ENCODE assay signal across 1 cellular context in genomic region chr2:121584741-121585140, GRCh38.
TF ChIP-seq lines count a peak whose summit lies in the region.

No MANE protein-coding gene starts in this region.

TF ChIP-seq in GM23338, 12 proteins besides CTCF, POLR2A, EP300 and RAD21:
- TF ChIP-seq ZNF462 (CRISPR knock-in tag; IDR thresholded peaks at IDR 0.05) = no peak
- TF ChIP-seq REST (IDR thresholded peaks at IDR 0.05; ENCODE audit: unreplicated experiment) = no peak
- no peak for TF ChIP-seq ZNF331 (CRISPR knock-in tag; IDR thresholded peaks at IDR 0.05; ENCODE audit: low read depth)
- TF ChIP-seq STAT1 (IDR thresholded peaks at IDR 0.05; ENCODE audit: unreplicated experiment) = no peak
- TF ChIP-seq CREB1 (CRISPR knock-in tag; IDR thresholded peaks at IDR 0.05; ENCODE audit: low read depth) = no peak
- TF ChIP-seq ZNF114 (CRISPR knock-in tag; IDR thresholded peaks at IDR 0.05) = no peak
- TF ChIP-seq JUNB (IDR thresholded peaks at IDR 0.05; ENCODE audit: unreplicated experiment) = no peak
- TF ChIP-seq EZH2 (IDR thresholded peaks at IDR 0.05; ENCODE audit: low read depth, unreplicated experiment) = no peak
- TF ChIP-seq, protein P1, sequence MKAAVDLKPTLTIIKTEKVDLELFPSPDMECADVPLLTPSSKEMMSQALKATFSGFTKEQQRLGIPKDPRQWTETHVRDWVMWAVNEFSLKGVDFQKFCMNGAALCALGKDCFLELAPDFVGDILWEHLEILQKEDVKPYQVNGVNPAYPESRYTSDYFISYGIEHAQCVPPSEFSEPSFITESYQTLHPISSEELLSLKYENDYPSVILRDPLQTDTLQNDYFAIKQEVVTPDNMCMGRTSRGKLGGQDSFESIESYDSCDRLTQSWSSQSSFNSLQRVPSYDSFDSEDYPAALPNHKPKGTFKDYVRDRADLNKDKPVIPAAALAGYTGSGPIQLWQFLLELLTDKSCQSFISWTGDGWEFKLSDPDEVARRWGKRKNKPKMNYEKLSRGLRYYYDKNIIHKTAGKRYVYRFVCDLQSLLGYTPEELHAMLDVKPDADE (IDR thresholded peaks at IDR 0.05) = no peak
- TF ChIP-seq POLR2AphosphoS5 (IDR thresholded peaks at IDR 0.05; ENCODE audit: low read depth) = no peak
- TF ChIP-seq NANOG (IDR thresholded peaks at IDR 0.05; ENCODE audit: borderline replicate concordance) = no peak
- TF ChIP-seq EZH2phosphoT487 (IDR thresholded peaks at IDR 0.05; ENCODE audit: unreplicated experiment) = no peak
